Comparison of ENCODE assay signal across 17 cellular contexts in genomic region chr6:53119349-53119748, GRCh38. TPM values are rescaled to one million over a fixed set of nuclear protein-coding genes. Genes with fewer than 3 reads are reported as not detected.
DNase-seq lines count a peak whose midpoint lies in the region; ATAC-seq, FAIRE-seq and TF ChIP-seq lines count a peak whose summit lies in the region.
"Had no signal": no experiment of that assay in that cellular context is flagged by ENCODE, and none has a peak within 500 bp of the region (broad histone marks: within the 10 kb centered on the region; RNA-seq: fewer than 3 reads in every experiment).

No MANE protein-coding gene starts in this region.

- WGBS in right lobe of liver (ENCODE audit: insufficient coverage, low coverage, low lambda C conversion rate, missing lambda C conversion rate), result 67% methylated on average over 1 of the region's 1 CpG

- no TSS peak for BruUV-seq in Calu3 (replicated peaks; lab: Mats Ljungman, UMichigan)

- DNase-seq in Calu3 (no peak), LHCN-M2 (ENCODE audit: low read depth) (peak; percentile 78), astrocyte (ENCODE audit: low read depth) (no peak), right lobe of liver (no peak), NCI-H345 (lab: John Stamatoyannopoulos, UW) (no peak), KG1 (lab: John Stamatoyannopoulos, UW) (no peak), kidney (no peak)
- DNase-seq: activated naive CD8-positive, alpha-beta T cell treated with anti-CD3 and anti-CD28 coated beads, Interleukin-2, amount 10 ng/mL, durations not matched to agents 7 days and 5 days; cerebellar nuclear complex; DMS79 treated with DMSO at 0.1 percent for 48 hours; posterior cingulate gyrus; substantia nigra had no signal

- H3K27ac Mint-ChIP-seq in Calu3 (ENCODE audit: unreplicated experiment) (peak overlapping the region; percentile 24), astrocyte (ENCODE audit: unreplicated experiment) (peak overlapping the region; percentile 88)
- H3K27ac Mint-ChIP-seq: activated naive CD8-positive, alpha-beta T cell treated with anti-CD3 and anti-CD28 coated beads, Interleukin-2, amount 10 ng/mL, durations not matched to agents 7 days and 5 days; B cell; T-helper 1 cell treated with Interleukin-12 subunit alpha and Interleukin-12 subunit beta and Interleukin-4 antibody, amounts not matched to agents 30 μg/mL and 1 μg/mL, for 36 hours had no signal

- no peak for FAIRE-seq in astrocyte (lab: Jason Lieb, UNC)
- FAIRE-seq in kidney (lab: Jason Lieb, UNC), result no peak

- H3K36me3 Mint-ChIP-seq in Calu3 (ENCODE audit: insufficient read depth, unreplicated experiment) (peaks cover 4% of the 10 kb centered on the region), astrocyte (ENCODE audit: low read depth, unreplicated experiment) (no peaks in the 10 kb centered on the region)
- H3K36me3 Mint-ChIP-seq: activated naive CD8-positive, alpha-beta T cell treated with anti-CD3 and anti-CD28 coated beads, Interleukin-2, amount 10 ng/mL, durations not matched to agents 7 days and 5 days had no signal

- H3K4me1 Mint-ChIP-seq in Calu3 (ENCODE audit: low read depth, unreplicated experiment), result peaks cover 57% of the 10 kb centered on the region
- H3K4me1 Mint-ChIP-seq in astrocyte (ENCODE audit: low read depth, unreplicated experiment), result peaks cover 6% of the 10 kb centered on the region
- H3K4me1 Mint-ChIP-seq: activated naive CD8-positive, alpha-beta T cell treated with anti-CD3 and anti-CD28 coated beads, Interleukin-2, amount 10 ng/mL, durations not matched to agents 7 days and 5 days; B cell had no signal

- ATAC-seq in right lobe of liver, result peak; percentile 49 to 88 (median 74)
- no peak for ATAC-seq in GM19328 (IDR thresholded peaks at IDR 0.05; ENCODE audit: unreplicated experiment)

- H3K4me3 Mint-ChIP-seq in Calu3 (ENCODE audit: low read depth, unreplicated experiment) (no peak overlapping the region), astrocyte (ENCODE audit: unreplicated experiment) (no peak overlapping the region)
- H3K4me3 Mint-ChIP-seq: activated naive CD8-positive, alpha-beta T cell treated with anti-CD3 and anti-CD28 coated beads, Interleukin-2, amount 10 ng/mL, durations not matched to agents 7 days and 5 days; B cell; T-helper 1 cell treated with Interleukin-12 subunit alpha and Interleukin-12 subunit beta and Interleukin-4 antibody, amounts not matched to agents 30 μg/mL and 1 μg/mL, for 36 hours had no signal

- intact Hi-C loops in Calu3 (cut with micrococcal nuclease; ENCODE audit: unreplicated experiment) (no loop called here), right lobe of liver (cut with DNase I) (no loop called here), kidney (cut with DNase I) (no loop called here)

- H3K9me3 Mint-ChIP-seq in Calu3 (ENCODE audit: low read depth, unreplicated experiment) (peaks cover 3% of the 10 kb centered on the region), astrocyte (ENCODE audit: unreplicated experiment) (peaks cover 10% of the 10 kb centered on the region)
- H3K9me3 Mint-ChIP-seq: activated naive CD8-positive, alpha-beta T cell treated with anti-CD3 and anti-CD28 coated beads, Interleukin-2, amount 10 ng/mL, durations not matched to agents 7 days and 5 days had no signal

- H3K79me2 ChIP-seq in astrocyte (ENCODE audit: insufficient read depth, low read length), result no peaks in the 10 kb centered on the region

- H3K4me1 ChIP-seq in astrocyte (ENCODE audit: insufficient read depth, low read length) (no peaks in the 10 kb centered on the region), right lobe of liver (no peaks in the 10 kb centered on the region), kidney (ENCODE audit: control insufficient read depth in 1 of 2, insufficient read depth in 1 of 2, low read depth in 1 of 2, low read length in 2 of 2) (no peaks in the 10 kb centered on the region)

- H3K36me3 ChIP-seq in astrocyte (ENCODE audit: insufficient read depth, low read length) (no peaks in the 10 kb centered on the region), right lobe of liver (no peaks in the 10 kb centered on the region), kidney (ENCODE audit: control insufficient read depth in 1 of 2, insufficient read depth in 2 of 2, low read length in 2 of 2) (no peaks in the 10 kb centered on the region)
- H3K36me3 ChIP-seq: Peyer's patch had no signal

- H3K27me3 Mint-ChIP-seq in Calu3 (ENCODE audit: unreplicated experiment) (no peaks in the 10 kb centered on the region), astrocyte (ENCODE audit: low read depth, unreplicated experiment) (no peaks in the 10 kb centered on the region)

- H3K4me3 ChIP-seq in astrocyte (ENCODE audit: insufficient read depth, low read depth, low read length) (no peak overlapping the region), right lobe of liver (no peak overlapping the region), kidney (ENCODE audit: low read length in 2 of 2) (no peak overlapping the region)
- H3K4me3 ChIP-seq: mucosa of descending colon, Peyer's patch had no signal

- no peak overlapping the region for H3K4me2 ChIP-seq in astrocyte (ENCODE audit: low read length)

- TF ChIP-seq POLR2A in right lobe of liver (IDR thresholded peaks at IDR 0.05), result no peak

- H3K27me3 ChIP-seq in astrocyte (ENCODE audit: insufficient read depth, low read length) (no peaks in the 10 kb centered on the region), right lobe of liver (no peaks in the 10 kb centered on the region)
- H3K27me3 ChIP-seq: Peyer's patch had no signal

- H3K9ac ChIP-seq in astrocyte (ENCODE audit: low read length), result no peak overlapping the region
- no peak overlapping the region for H3K9ac ChIP-seq in kidney (ENCODE audit: low read length in 2 of 2)

- TF ChIP-seq CTCF in Calu3 (IDR thresholded peaks at IDR 0.05; ENCODE audit: unreplicated experiment), result no peak
- TF ChIP-seq CTCF in astrocyte (IDR thresholded peaks at IDR 0.05; ENCODE audit: insufficient read depth, low read depth, low read length), result no peak
- TF ChIP-seq CTCF in right lobe of liver (IDR thresholded peaks at IDR 0.05), result no peak
- no peak for TF ChIP-seq CTCF in kidney (IDR thresholded peaks at IDR 0.05; ENCODE audit: borderline replicate concordance, extremely low read depth, insufficient read depth)

- no peak overlapping the region for H2AFZ ChIP-seq in astrocyte (ENCODE audit: low read depth, low read length)

- no peaks in the 10 kb centered on the region for H4K20me1 ChIP-seq in astrocyte (ENCODE audit: insufficient read depth, low read length)

- CTCF ChIA-PET in Calu3 (lab: Charles Lee), result interaction anchor here (1.2 kb wide), 1 partner anchor 9 kb away, joined by 3 read pairs; no protein-coding TSS in a partner anchor

- no peaks in the 10 kb centered on the region for H3K9me3 ChIP-seq in astrocyte (ENCODE audit: insufficient read depth, low read depth, low read length)
- no peaks in the 10 kb centered on the region for H3K9me3 ChIP-seq in right lobe of liver
- H3K9me3 ChIP-seq in kidney (ENCODE audit: control insufficient read depth in 1 of 2, low read length in 2 of 2), result no peaks in the 10 kb centered on the region
- H3K9me3 ChIP-seq: mucosa of descending colon, Peyer's patch had no signal

- no peak overlapping the region for H3K27ac ChIP-seq in astrocyte (ENCODE audit: low read depth, low read length)
- no peak overlapping the region for H3K27ac ChIP-seq in right lobe of liver
- no peak overlapping the region for H3K27ac ChIP-seq in kidney (ENCODE audit: low read depth in 2 of 2, low read length in 2 of 2)

RNA-seq across cellular contexts. Expression of gene GCM1, which starts 29.3 kb away (rescaled TPM):
- total RNA-seq in Calu3 (2022), result 0.38 and 0.47 TPM in 2 replicates
- total RNA-seq in LHCN-M2 (2014; rRNA removed), result not detected in 2 replicates
- polyA plus RNA-seq in LHCN-M2 (2012), result not detected
- not detected in 2 replicates for total RNA-seq in astrocyte
- total RNA-seq in right lobe of liver, result not detected
- total RNA-seq in kidney, result 0.72 TPM
- polyA plus RNA-seq in kidney (ENCODE audit: insufficient read depth, low read depth, low replicate concordance), result 0.37 TPM
- total RNA-seq: mucosa of descending colon, Peyer's patch had no signal

RNA-seq across cellular contexts. Expression of gene FBXO9, which starts 54.1 kb away (rescaled TPM):
- 91.2 and 94.5 TPM in 2 replicates for total RNA-seq in Calu3 (2022)
- total RNA-seq in LHCN-M2 (2014; rRNA removed), result 27.8 and 33.5 TPM in 2 replicates
- polyA plus RNA-seq in LHCN-M2 (2012), result 38.0 TPM
- 72.6 and 80.2 TPM in 2 replicates for total RNA-seq in astrocyte
- total RNA-seq in right lobe of liver, result 10 to 100 TPM; 24.6 to 78.7 (median 54.1) TPM
- total RNA-seq in kidney, result 94.7 TPM
- 45.2 TPM for polyA plus RNA-seq in kidney (ENCODE audit: insufficient read depth, low read depth, low replicate concordance)

RNA-seq across cellular contexts. Expression of gene CILK1, which starts 57.7 kb away (rescaled TPM):
- total RNA-seq in Calu3 (2022), result 4.1 and 4.7 TPM in 2 replicates
- total RNA-seq in LHCN-M2 (2014; rRNA removed), result 16.7 and 17.3 TPM in 2 replicates
- 6.6 TPM for polyA plus RNA-seq in LHCN-M2 (2012)
- 15.6 and 17.4 TPM in 2 replicates for total RNA-seq in astrocyte
- total RNA-seq in right lobe of liver, result 1 to 10 TPM; 5.6 to 7.8 (median 6.9) TPM
- 8.6 TPM for total RNA-seq in kidney
- polyA plus RNA-seq in kidney (ENCODE audit: insufficient read depth, low read depth, low replicate concordance), result 2.5 TPM
